In genomic region chr18:79477711-79478483, GRCh38 we compare ENCODE assay signal across 17 cellular contexts.
DNase-seq lines count a peak whose midpoint lies in the region; ATAC-seq and TF ChIP-seq lines count a peak whose summit lies in the region.
"Had no signal": no experiment of that assay in that cellular context is flagged by ENCODE, and none has a peak within 500 bp of the region (broad histone marks: within the 10 kb centered on the region; RNA-seq: fewer than 3 reads in every experiment).

No MANE protein-coding gene starts in this region.

- POLR2A ChIA-PET in WTC11 (lab: Charles Lee) = no interaction called here

- peaks cover 39% of the 10 kb centered on the region for H3K36me3 Mint-ChIP-seq in activated T-cell treated with anti-CD3 and anti-CD28 coated beads, Interleukin-2, amount 50 U/mL, for 24 hours (ENCODE audit: low read depth)
- H3K36me3 Mint-ChIP-seq in WTC11 = peaks cover 2% of the 10 kb centered on the region; the same call in 1 of the 2 replicates

- CTCF ChIA-PET in WTC11 (lab: Charles Lee) = interaction anchor here (0.7 kb wide), 1 partner anchor 133 kb away, joined by 4 read pairs; no protein-coding TSS in a partner anchor

- no peak for ATAC-seq in WTC11
- ATAC-seq in stimulated activated naive CD8-positive, alpha-beta T cell treated with anti-CD3 and anti-CD28 coated beads, Interleukin-15, Interleukin-2, amounts not matched to agents 100 U/mL and 50 U/mL, for 24 hours = peak; percentile 23
- ATAC-seq: A549 had no signal

- no peak for DNase-seq in activated T-cell treated with anti-CD3 and anti-CD28 coated beads, Interleukin-2, amount 50 U/mL, for 24 hours
- DNase-seq in activated T-cell treated with anti-CD3 and anti-CD28 coated beads, Interleukin-2, amount 50 U/mL, for 48 hours = no peak
- peak; percentile 5 for DNase-seq in WTC11 (ENCODE audit: low spot score)
- peak; percentile 28 for DNase-seq in islet precursor cell
- DNase-seq in stimulated activated naive CD8-positive, alpha-beta T cell treated with anti-CD3 and anti-CD28 coated beads, Interleukin-15, Interleukin-2, amounts not matched to agents 100 U/mL and 50 U/mL, for 24 hours = no peak
- no peak for DNase-seq in stimulated activated CD4-positive, alpha-beta T cell treated with anti-CD3 and anti-CD28 coated beads, Interleukin-4, amount 100 ng/mL, for 4 hours
- no peak for DNase-seq in NCI-H146 (lab: John Stamatoyannopoulos, UW)
- no peak for DNase-seq in stimulated activated CD8-positive, alpha-beta memory T cell treated with anti-CD3 and anti-CD28 coated beads, Interleukin-4, amount 100 ng/mL, for 48 hours
- DNase-seq: activated CD8-positive, alpha-beta memory T cell treated with anti-CD3 and anti-CD28 coated beads, Interleukin-2, amount 50 U/mL, for 48 hours; effector CD8-positive, alpha-beta T cell; KBM-7; kidney glomerular epithelial cell; NCI-H1092 treated with DMSO at 0.1 percent for 48 hours; NCI-H774; stimulated activated naive CD4-positive, alpha-beta T cell treated with Interleukin-2 at 50 U/mL for 16 hours; SW 1271 had no signal

- H3K4me1 Mint-ChIP-seq in activated T-cell treated with anti-CD3 and anti-CD28 coated beads, Interleukin-2, amount 50 U/mL, for 24 hours (ENCODE audit: low read depth) = peaks cover 17% of the 10 kb centered on the region
- H3K4me1 Mint-ChIP-seq in WTC11 = no peaks in the 10 kb centered on the region

- TF ChIP-seq CTCF in WTC11 (IDR thresholded peaks at IDR 0.05) = no peak

- peak overlapping the region; percentile 81 for H3K27ac Mint-ChIP-seq in activated T-cell treated with anti-CD3 and anti-CD28 coated beads, Interleukin-2, amount 50 U/mL, for 24 hours
- no peak overlapping the region for H3K27ac Mint-ChIP-seq in WTC11

- H3K4me3 Mint-ChIP-seq in activated T-cell treated with anti-CD3 and anti-CD28 coated beads, Interleukin-2, amount 50 U/mL, for 24 hours = no peak overlapping the region
- H3K4me3 Mint-ChIP-seq in WTC11 = no peak overlapping the region

- no peaks in the 10 kb centered on the region for H3K27me3 Mint-ChIP-seq in activated T-cell treated with anti-CD3 and anti-CD28 coated beads, Interleukin-2, amount 50 U/mL, for 24 hours
- no peaks in the 10 kb centered on the region for H3K27me3 Mint-ChIP-seq in WTC11 (ENCODE audit: low read depth)

- no peaks in the 10 kb centered on the region for H3K9me3 Mint-ChIP-seq in activated T-cell treated with anti-CD3 and anti-CD28 coated beads, Interleukin-2, amount 50 U/mL, for 24 hours
- H3K9me3 Mint-ChIP-seq in WTC11 = no peaks in the 10 kb centered on the region

TF ChIP-seq in WTC11, 78 proteins besides CTCF, POLR2A, EP300 and RAD21:
- no peak for TF ChIP-seq NR3C1 (CRISPR knock-in tag; conservative IDR thresholded peaks at IDR 0.05; ENCODE audit: low read depth)
- TF ChIP-seq ZNF416 (CRISPR knock-in tag; IDR thresholded peaks at IDR 0.05) = no peak
- no peak for TF ChIP-seq CREM (CRISPR knock-in tag; IDR thresholded peaks at IDR 0.05)
- no peak for TF ChIP-seq NFYB (CRISPR knock-in tag; conservative IDR thresholded peaks at IDR 0.05; ENCODE audit: low read depth)
- TF ChIP-seq, protein P1, sequence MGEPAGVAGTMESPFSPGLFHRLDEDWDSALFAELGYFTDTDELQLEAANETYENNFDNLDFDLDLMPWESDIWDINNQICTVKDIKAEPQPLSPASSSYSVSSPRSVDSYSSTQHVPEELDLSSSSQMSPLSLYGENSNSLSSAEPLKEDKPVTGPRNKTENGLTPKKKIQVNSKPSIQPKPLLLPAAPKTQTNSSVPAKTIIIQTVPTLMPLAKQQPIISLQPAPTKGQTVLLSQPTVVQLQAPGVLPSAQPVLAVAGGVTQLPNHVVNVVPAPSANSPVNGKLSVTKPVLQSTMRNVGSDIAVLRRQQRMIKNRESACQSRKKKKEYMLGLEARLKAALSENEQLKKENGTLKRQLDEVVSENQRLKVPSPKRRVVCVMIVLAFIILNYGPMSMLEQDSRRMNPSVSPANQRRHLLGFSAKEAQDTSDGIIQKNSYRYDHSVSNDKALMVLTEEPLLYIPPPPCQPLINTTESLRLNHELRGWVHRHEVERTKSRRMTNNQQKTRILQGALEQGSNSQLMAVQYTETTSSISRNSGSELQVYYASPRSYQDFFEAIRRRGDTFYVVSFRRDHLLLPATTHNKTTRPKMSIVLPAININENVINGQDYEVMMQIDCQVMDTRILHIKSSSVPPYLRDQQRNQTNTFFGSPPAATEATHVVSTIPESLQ (CRISPR knock-in tag; IDR thresholded peaks at IDR 0.05) = no peak

Comparison
In these comparisons a context has a peak if more than half of its experiments do, and no peak if none do; other contexts are left out.
1. DNase-seq: peak in WTC11 (single experiment) and islet precursor cell (single experiment); none in activated T-cell treated with anti-CD3 and anti-CD28 coated beads, Interleukin-2, amount 50 U/mL, for 24 hours (single experiment), activated T-cell treated with anti-CD3 and anti-CD28 coated beads, Interleukin-2, amount 50 U/mL, for 48 hours (0 of 2), stimulated activated naive CD8-positive, alpha-beta T cell treated with anti-CD3 and anti-CD28 coated beads, Interleukin-15, Interleukin-2, amounts not matched to agents 100 U/mL and 50 U/mL, for 24 hours (single experiment), stimulated activated CD4-positive, alpha-beta T cell treated with anti-CD3 and anti-CD28 coated beads, Interleukin-4, amount 100 ng/mL, for 4 hours (0 of 2), NCI-H146 (single experiment) and stimulated activated CD8-positive, alpha-beta memory T cell treated with anti-CD3 and anti-CD28 coated beads, Interleukin-4, amount 100 ng/mL, for 48 hours (single experiment).